1 cellular context compared by ENCODE assay signal in the genomic region with DNA sequence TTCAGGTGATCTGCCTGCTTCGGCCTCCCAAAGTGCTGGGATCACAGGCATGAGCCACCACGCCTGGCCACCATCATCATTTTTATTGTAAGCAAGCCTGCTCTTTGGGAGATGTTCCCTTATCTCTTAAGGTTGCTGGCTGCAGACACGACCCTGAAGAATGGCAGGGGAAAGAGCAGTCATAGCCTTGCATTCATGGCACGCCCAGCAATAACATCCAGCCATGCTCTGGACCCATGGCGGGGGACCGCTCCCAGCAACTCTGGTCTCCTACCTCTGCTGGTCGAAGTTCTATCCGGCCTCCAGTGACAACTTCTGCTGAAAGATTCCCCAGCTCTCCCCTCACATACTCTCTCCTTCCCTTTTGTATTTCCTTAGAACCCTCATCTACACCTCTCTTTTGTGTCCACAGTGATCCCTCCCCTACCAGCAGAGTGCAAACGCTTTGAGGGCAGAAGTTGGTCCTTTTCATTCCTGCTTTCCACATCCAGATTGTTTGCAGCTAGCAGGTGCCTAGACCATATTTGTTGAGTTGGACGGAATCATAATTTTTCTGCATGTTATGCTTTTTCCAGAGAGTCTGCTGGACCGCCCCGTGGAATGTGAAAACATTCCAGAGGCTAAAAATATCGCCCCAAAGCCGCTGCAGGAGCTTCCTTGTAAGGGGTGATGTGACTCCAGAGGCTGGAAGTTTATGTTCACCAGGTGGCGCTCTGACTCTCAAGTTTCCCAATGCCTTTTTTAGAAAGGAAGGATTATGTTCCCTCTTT.
TF ChIP-seq lines count a peak whose summit lies in the region.

No MANE protein-coding gene starts in this region.

TF ChIP-seq in HCT116, 20 proteins besides CTCF, POLR2A, EP300 and RAD21 (continued from another document):
- TF ChIP-seq, protein P1, sequence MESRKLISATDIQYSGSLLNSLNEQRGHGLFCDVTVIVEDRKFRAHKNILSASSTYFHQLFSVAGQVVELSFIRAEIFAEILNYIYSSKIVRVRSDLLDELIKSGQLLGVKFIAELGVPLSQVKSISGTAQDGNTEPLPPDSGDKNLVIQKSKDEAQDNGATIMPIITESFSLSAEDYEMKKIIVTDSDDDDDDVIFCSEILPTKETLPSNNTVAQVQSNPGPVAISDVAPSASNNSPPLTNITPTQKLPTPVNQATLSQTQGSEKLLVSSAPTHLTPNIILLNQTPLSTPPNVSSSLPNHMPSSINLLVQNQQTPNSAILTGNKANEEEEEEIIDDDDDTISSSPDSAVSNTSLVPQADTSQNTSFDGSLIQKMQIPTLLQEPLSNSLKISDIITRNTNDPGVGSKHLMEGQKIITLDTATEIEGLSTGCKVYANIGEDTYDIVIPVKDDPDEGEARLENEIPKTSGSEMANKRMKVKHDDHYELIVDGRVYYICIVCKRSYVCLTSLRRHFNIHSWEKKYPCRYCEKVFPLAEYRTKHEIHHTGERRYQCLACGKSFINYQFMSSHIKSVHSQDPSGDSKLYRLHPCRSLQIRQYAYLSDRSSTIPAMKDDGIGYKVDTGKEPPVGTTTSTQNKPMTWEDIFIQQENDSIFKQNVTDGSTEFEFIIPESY (IDR thresholded peaks at IDR 0.05; ENCODE audit: extremely low read depth, insufficient replicate concordance, low read length) = no peak
TF ChIP-seq in HCT116: peak in this region for 1.
